In genomic region chr12:62270384-62270783, GRCh38 we compare ENCODE assay signal across 2 cellular contexts.
A peak's percentile ranks its signal among the peaks of the same experiment; 100 is the strongest.
TF ChIP-seq lines count a peak whose summit lies in the region.

No MANE protein-coding gene starts in this region.

TF ChIP-seq in HEK293, 187 proteins besides CTCF, POLR2A, EP300 and RAD21:
- TF ChIP-seq, protein P1, sequence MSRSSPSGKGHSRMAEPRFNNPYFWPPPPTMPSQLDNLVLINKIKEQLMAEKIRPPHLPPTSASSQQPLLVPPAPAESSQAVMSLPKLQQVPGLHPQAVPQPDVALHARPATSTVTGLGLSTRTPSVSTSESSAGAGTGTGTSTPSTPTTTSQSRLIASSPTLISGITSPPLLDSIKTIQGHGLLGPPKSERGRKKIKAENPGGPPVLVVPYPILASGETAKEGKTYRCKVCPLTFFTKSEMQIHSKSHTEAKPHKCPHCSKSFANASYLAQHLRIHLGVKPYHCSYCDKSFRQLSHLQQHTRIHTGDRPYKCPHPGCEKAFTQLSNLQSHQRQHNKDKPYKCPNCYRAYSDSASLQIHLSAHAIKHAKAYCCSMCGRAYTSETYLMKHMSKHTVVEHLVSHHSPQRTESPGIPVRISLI (tag by site-specific recombination; IDR thresholded peaks at IDR 0.05): no peak
- TF ChIP-seq PRDM6 (tag by site-specific recombination; IDR thresholded peaks at IDR 0.05): peak; percentile 82

TF ChIP-seq in K562, 482 proteins besides CTCF, POLR2A, EP300 and RAD21 (continued from another document):
- TF ChIP-seq MXD1 (CRISPR knock-in tag; IDR thresholded peaks at IDR 0.05; ENCODE audit: borderline replicate concordance, poor library complexity, severe bottlenecking) (no peak), KAT2B (IDR thresholded peaks at IDR 0.05; ENCODE audit: low read depth, low read length) (no peak), GABPA (tag; conservative IDR thresholded peaks at IDR 0.05; ENCODE audit: low read depth) (no peak), BRF1 (IDR thresholded peaks at IDR 0.05; ENCODE audit: borderline replicate concordance, extremely low read depth, insufficient read length) (no peak)
